13 cellular contexts compared by ENCODE assay signal in genomic region chr11:111370270-111370901, GRCh38. TPM values are rescaled to one million over a fixed set of nuclear protein-coding genes. Genes with fewer than 3 reads are reported as not detected.
"Had no signal": no experiment of that assay in that cellular context is flagged by ENCODE, and none has a peak within 500 bp of the region (broad histone marks: within the 10 kb centered on the region; RNA-seq: fewer than 3 reads in every experiment).

No MANE protein-coding gene starts in this region.

- H3K4me3 ChIP-seq: ascending aorta, dorsolateral prefrontal cortex, hepatocyte, ovary had no signal

- H3K27ac ChIP-seq: ascending aorta, dorsolateral prefrontal cortex, hepatocyte, ovary had no signal

- H3K9me3 Mint-ChIP-seq: neural crest cell had no signal

- H3K4me1 Mint-ChIP-seq: neural crest cell had no signal

- DNase-seq: activated CD4-positive, alpha-beta T cell treated with anti-CD3 and anti-CD28 coated beads for 1 hour; activated gamma-delta T cell; activated T-cell treated with anti-CD3 and anti-CD28 coated beads for 4 hours; dorsolateral prefrontal cortex; ovary; stimulated activated CD4-positive, alpha-beta T cell treated with anti-CD3 and anti-CD28 coated beads, Interleukin-12 subunit alpha, Interleukin-12 subunit beta, amount 100 ng/mL, for 4 hours; T-helper 9 cell had no signal

- H3K36me3 ChIP-seq: ascending aorta, ovary had no signal

- H3K9me3 ChIP-seq: ascending aorta, ovary had no signal

- H3K4me2 ChIP-seq: hepatocyte had no signal

- H3K4me3 Mint-ChIP-seq: neural crest cell had no signal

- H3K27me3 ChIP-seq: ascending aorta, dorsolateral prefrontal cortex, hepatocyte, ovary had no signal

- H3K79me2 ChIP-seq: hepatocyte had no signal

- H3K4me1 ChIP-seq: ascending aorta had no signal

- H2AFZ ChIP-seq: hepatocyte had no signal

RNA-seq across cellular contexts. Expression of gene POU2AF1, which starts 8.7 kb away (rescaled TPM):
- total RNA-seq: bronchial epithelial cell, chondrocyte, kidney epithelial cell, neural crest cell had no signal
